In genomic region chr22:38223289-38223960, GRCh38 we compare ENCODE assay signal across 14 cellular contexts. TPM values are rescaled to one million over a fixed set of nuclear protein-coding genes. Genes with fewer than 3 reads are reported as not detected.
DNase-seq lines count a peak whose midpoint lies in the region; ATAC-seq and TF ChIP-seq lines count a peak whose summit lies in the region.
"Had no signal": no experiment of that assay in that cellular context is flagged by ENCODE, and none has a peak within 500 bp of the region (broad histone marks: within the 10 kb centered on the region; RNA-seq: fewer than 3 reads in every experiment).

No MANE protein-coding gene starts in this region.

- H3K9me3 ChIP-seq in BLaER1 treated with 17β-estradiol and CSF1 and Interleukin-3, amounts not matched to agents 10 nM and 100 nM (replicated peaks in 1 of 11): no peaks in the 10 kb centered on the region
- H3K9me3 ChIP-seq in Loucy (ENCODE audit: insufficient read depth, low read depth, low read length) (no peaks in the 10 kb centered on the region), endodermal cell (ENCODE audit: control insufficient read depth, low read length) (no peaks in the 10 kb centered on the region), ovary (no peaks in the 10 kb centered on the region)

- H3K9me3 Mint-ChIP-seq in endodermal cell (no peaks in the 10 kb centered on the region), naive B cell (no peaks in the 10 kb centered on the region)
- H3K9me3 Mint-ChIP-seq: activated T-helper 2 cell treated with anti-CD3 and anti-CD28 coated beads, Interferon-gamma antibody, Interleukin-2, Interleukin-4, amounts not matched to agents 10 μg/mL and 5 μg/mL and 100 μg/mL, durations not matched to agents 14 hours and 24 hours and 36 hours had no signal

- H4K20me1 ChIP-seq in BLaER1 treated with 17β-estradiol and CSF1 and Interleukin-3, amounts not matched to agents 10 nM and 100 nM: peaks cover 0 to 21% (median 0%) of the 10 kb centered on the region in 11 experiments; a peak in 4 of 22 replicates
- H4K20me1 ChIP-seq in Loucy (ENCODE audit: insufficient read depth, low read length, poor library complexity, severe bottlenecking): no peaks in the 10 kb centered on the region

- no peak for TF ChIP-seq EP300 in ovary (IDR thresholded peaks at IDR 0.05)

- peak overlapping the region; percentile 56 to 98 (median 82) for H3K4me2 ChIP-seq in BLaER1 treated with 17β-estradiol and CSF1 and Interleukin-3, amounts not matched to agents 10 nM and 100 nM
- H3K4me2 ChIP-seq in Loucy (ENCODE audit: low read depth, low read length, poor library complexity, severe bottlenecking): no peak overlapping the region

- H3K4me1 ChIP-seq in BLaER1 treated with 17β-estradiol and CSF1 and Interleukin-3, amounts not matched to agents 10 nM and 100 nM: peaks cover 71 to 84% (median 75%) of the 10 kb centered on the region in 10 experiments
- peaks cover 2% of the 10 kb centered on the region for H3K4me1 ChIP-seq in Loucy (ENCODE audit: insufficient read depth, low read length, poor library complexity, severe bottlenecking)
- H3K4me1 ChIP-seq in endodermal cell (ENCODE audit: control insufficient read depth, insufficient read depth, low read length): peaks cover 9% of the 10 kb centered on the region
- H3K4me1 ChIP-seq in ovary (ENCODE audit: insufficient read depth): peaks cover 6% of the 10 kb centered on the region
- H3K4me1 ChIP-seq: parathyroid adenoma had no signal

- H3K27ac ChIP-seq in BLaER1 treated with 17β-estradiol and CSF1 and Interleukin-3, amounts not matched to agents 10 nM and 100 nM: peak overlapping the region in 7 of 11 experiments; percentile 3 to 43 (median 32); a peak in 9 of 22 replicates
- H3K27ac ChIP-seq in endodermal cell (ENCODE audit: low read depth, low read length) (no peak overlapping the region), ovary (no peak overlapping the region)
- H3K27ac ChIP-seq: parathyroid adenoma had no signal

- no peak overlapping the region for H3K4me3 Mint-ChIP-seq in endodermal cell
- no peak overlapping the region for H3K4me3 Mint-ChIP-seq in naive B cell

- H2AFZ ChIP-seq in Loucy (ENCODE audit: low read length): no peak overlapping the region
- H2AFZ ChIP-seq: parathyroid adenoma had no signal

- H3K27me3 ChIP-seq in BLaER1 treated with 17β-estradiol and CSF1 and Interleukin-3, amounts not matched to agents 10 nM and 100 nM: no peaks in the 10 kb centered on the region
- H3K27me3 ChIP-seq in Loucy (ENCODE audit: insufficient read depth, low read length, poor library complexity, severe bottlenecking) (no peaks in the 10 kb centered on the region), endodermal cell (ENCODE audit: control insufficient read depth, insufficient read depth, low read length, poor library complexity, severe bottlenecking) (no peaks in the 10 kb centered on the region), ovary (no peaks in the 10 kb centered on the region)

- H3K36me3 Mint-ChIP-seq in endodermal cell (ENCODE audit: low read depth) (peaks cover 31% of the 10 kb centered on the region), naive B cell (peaks cover 0 to 9% of the 10 kb centered on the region in 2 donors)

- H3K27ac Mint-ChIP-seq in endodermal cell (no peak overlapping the region), naive B cell (no peak overlapping the region)
- H3K27ac Mint-ChIP-seq: activated T-helper 2 cell treated with anti-CD3 and anti-CD28 coated beads, Interferon-gamma antibody, Interleukin-2, Interleukin-4, amounts not matched to agents 10 μg/mL and 5 μg/mL and 100 μg/mL, durations not matched to agents 14 hours and 24 hours and 36 hours had no signal

- H3K36me3 ChIP-seq in BLaER1 treated with 17β-estradiol and CSF1 and Interleukin-3, amounts not matched to agents 10 nM and 100 nM: peaks cover 7 to 54% (median 46%) of the 10 kb centered on the region in 11 experiments; a peak in 21 of 22 replicates
- H3K36me3 ChIP-seq in Loucy (ENCODE audit: insufficient read depth, low read length) (no peaks in the 10 kb centered on the region; the same call in 1 of the 2 replicates), endodermal cell (ENCODE audit: control insufficient read depth, insufficient read depth, low read length) (peaks cover 4% of the 10 kb centered on the region), ovary (no peaks in the 10 kb centered on the region)

- intact Hi-C loops in ovary (cut with DNase I): no loop called here

- H3K4me1 Mint-ChIP-seq in endodermal cell (peaks cover 5% of the 10 kb centered on the region), naive B cell (no peaks in the 10 kb centered on the region)

- TF ChIP-seq CTCF in Loucy (conservative IDR thresholded peaks at IDR 0.05; ENCODE audit: low read length) (peak; percentile 20; the same call in 1 of the 2 replicates), endodermal cell (conservative IDR thresholded peaks at IDR 0.05) (peak; percentile 37), ovary (IDR thresholded peaks at IDR 0.05) (no peak)

- WGBS in endodermal cell (ENCODE audit: insufficient coverage in 1 of 2, insufficient read length in 1 of 2), 2 experiments: 85 to 93% methylated on average over 4 to 10 of the region's 12 CpGs
- 77 to 78% (median 78%) methylated on average over 12 of the region's 12 CpGs for WGBS in ovary, 3 donors

- no peak overlapping the region for H3K4me3 ChIP-seq in BLaER1 treated with 17β-estradiol and CSF1 and Interleukin-3, amounts not matched to agents 10 nM and 100 nM
- H3K4me3 ChIP-seq in Loucy (ENCODE audit: low read length, poor library complexity, severe bottlenecking) (no peak overlapping the region), endodermal cell (ENCODE audit: low read length) (no peak overlapping the region), ovary (no peak overlapping the region)
- H3K4me3 ChIP-seq: lung had no signal

- H3K9ac ChIP-seq in BLaER1 treated with 17β-estradiol and CSF1 and Interleukin-3, amounts not matched to agents 10 nM and 100 nM: peak overlapping the region in 8 of 11 experiments; percentile 3 to 38 (median 22); a peak in 9 of 22 replicates
- H3K9ac ChIP-seq in Loucy (ENCODE audit: low read depth, low read length, poor library complexity, severe bottlenecking): no peak overlapping the region
- no peak overlapping the region for H3K9ac ChIP-seq in endodermal cell (ENCODE audit: extremely low read depth, low read length, poor library complexity, severe bottlenecking)
- H3K9ac ChIP-seq: parathyroid adenoma had no signal

- H3F3A ChIP-seq in Loucy (ENCODE audit: low read depth): no peaks in the 10 kb centered on the region

- H3K27me3 Mint-ChIP-seq in endodermal cell (ENCODE audit: insufficient read depth) (no peaks in the 10 kb centered on the region), naive B cell (no peaks in the 10 kb centered on the region)

- ATAC-seq in naive B cell (ENCODE audit: low read depth in 2 of 2) (peak; percentile 34 to 36), GM18868 (IDR thresholded peaks at IDR 0.05; ENCODE audit: unreplicated experiment) (no peak)
- ATAC-seq: HCT116 had no signal

- TF ChIP-seq POLR2A in ovary (IDR thresholded peaks at IDR 0.05): no peak

- DNase-seq in endodermal cell (no peak), naive B cell (no peak), ovary (no peak), NCI-H1092 treated with DMSO at 0.1 percent for 48 hours (lab: John Stamatoyannopoulos, UW) (no peak), DMS114 treated with DMSO at 0.1 percent for 48 hours (lab: John Stamatoyannopoulos, UW; ENCODE audit: unreplicated experiment) (no peak)
- DNase-seq: EL, NCI-H1930 had no signal

- H3K9me2 ChIP-seq in Loucy (replicated peaks; ENCODE audit: low read depth, low read length): no peaks in the 10 kb centered on the region

- no peaks in the 10 kb centered on the region for H3K79me2 ChIP-seq in Loucy (ENCODE audit: insufficient read depth, low read length)
- H3K79me2 ChIP-seq: parathyroid adenoma had no signal

RNA-seq across cellular contexts. Expression of gene MAFF, which starts 21.6 kb away (rescaled TPM):
- total RNA-seq in endodermal cell: 1 to 10 TPM; 4.7 to 5.5 TPM
- 6.1 TPM for polyA plus RNA-seq in endodermal cell (2013, experiment 1 of 2)
- polyA plus RNA-seq in endodermal cell (2013, experiment 2 of 2): 5.5 TPM
- polyA plus RNA-seq in naive B cell (ENCODE audit: low read depth in 6 of 6): 1 to 10 TPM in 5 of 6 donors, not detected in 1; 1.0 to 2.9 (median 1.6) TPM
- 100 to 1,000 TPM in 1 of 7 donors, 10 to 100 TPM in 6; 15.0 to 153 (median 19.4) TPM for total RNA-seq in ovary
- polyA plus RNA-seq in ovary: 10 to 100 TPM; 13.3 to 25.2 TPM

RNA-seq across cellular contexts. Expression of gene PLA2G6, which starts 41.8 kb away (rescaled TPM):
- total RNA-seq in endodermal cell: 10 to 100 TPM; 60.6 to 60.7 TPM
- 31.7 TPM for polyA plus RNA-seq in endodermal cell (2013, experiment 1 of 2)
- polyA plus RNA-seq in endodermal cell (2013, experiment 2 of 2): 25.3 TPM
- polyA plus RNA-seq in naive B cell (ENCODE audit: low read depth in 6 of 6): 1 to 10 TPM in 5 of 6 donors, not detected in 1; 2.7 to 7.6 (median 3.9) TPM
- total RNA-seq in ovary: 10 to 100 TPM; 22.5 to 60.5 (median 39.4) TPM
- 10 to 100 TPM; 16.4 to 68.4 TPM for polyA plus RNA-seq in ovary

RNA-seq across cellular contexts. Expression of gene TMEM184B, which starts 49.4 kb away (rescaled TPM):
- total RNA-seq in endodermal cell: 10 to 100 TPM; 55.4 to 57.6 TPM
- 56.1 TPM for polyA plus RNA-seq in endodermal cell (2013, experiment 1 of 2)
- 47.2 TPM for polyA plus RNA-seq in endodermal cell (2013, experiment 2 of 2)
- polyA plus RNA-seq in naive B cell (ENCODE audit: low read depth in 6 of 6): 1 to 10 TPM in 5 of 6 donors, not detected in 1; 1.8 to 5.9 (median 4.1) TPM
- total RNA-seq in ovary: 10 to 100 TPM; 24.9 to 48.3 (median 38.6) TPM
- polyA plus RNA-seq in ovary: 10 to 100 TPM; 15.3 to 30.3 TPM

Comparison
In these comparisons a context has a peak if more than half of its experiments do, and no peak if none do; other contexts are left out.
1. H3K27ac ChIP-seq: peak in BLaER1 treated with 17β-estradiol and CSF1 and Interleukin-3, amounts not matched to agents 10 nM and 100 nM (7 of 11); none in endodermal cell (single experiment) and ovary (0 of 2).
2. H3K9ac ChIP-seq: peak in BLaER1 treated with 17β-estradiol and CSF1 and Interleukin-3, amounts not matched to agents 10 nM and 100 nM (8 of 11); none in Loucy (single experiment) and endodermal cell (single experiment).
3. CTCF ChIP-seq: peak in Loucy (single experiment) and endodermal cell (single experiment); none in ovary (0 of 3).